Comparison of ENCODE assay signal across 8 cellular contexts in genomic region chr5:134527961-134528424, GRCh38. TPM values are rescaled to one million over a fixed set of nuclear protein-coding genes. Genes with fewer than 3 reads are reported as not detected.
DNase-seq lines count a peak whose midpoint lies in the region; ATAC-seq and TF ChIP-seq lines count a peak whose summit lies in the region.

No MANE protein-coding gene starts in this region.

- no peak for TF ChIP-seq CTCF in GM12864 (IDR thresholded peaks at IDR 0.05; ENCODE audit: low read depth, low read length, missing control alignments)
- no peak for TF ChIP-seq CTCF in foreskin fibroblast (IDR thresholded peaks at IDR 0.05; ENCODE audit: low read depth, low read length)
- TF ChIP-seq CTCF in gastrocnemius medialis (IDR thresholded peaks at IDR 0.05 in 4 of 5, conservative IDR thresholded peaks at IDR 0.05 in 1 of 5) = no peak

- ATAC-seq in T-helper 17 cell (no peak), gastrocnemius medialis (no peak), HG02588 (IDR thresholded peaks at IDR 0.05; ENCODE audit: unreplicated experiment) (no peak)

- DNase-seq in GM12864 (ENCODE audit: low read depth) (no peak), T-helper 17 cell (no peak), foreskin fibroblast (no peak), gastrocnemius medialis (no peak), A172 (ENCODE audit: low spot score) (no peak), NCI-H510A (lab: John Stamatoyannopoulos, UW) (no peak), RKO (ENCODE audit: low spot score) (no peak)

- H3K9me3 ChIP-seq in T-helper 17 cell (ENCODE audit: control insufficient read depth, low read length, poor library complexity, severe bottlenecking) (no peaks in the 10 kb centered on the region), gastrocnemius medialis (no peaks in the 10 kb centered on the region)

- peak overlapping the region; percentile 99 for H3K4me3 Mint-ChIP-seq in T-helper 17 cell

- H3K36me3 Mint-ChIP-seq in T-helper 17 cell (ENCODE audit: low read depth) = peaks cover 2% of the 10 kb centered on the region

- no peaks in the 10 kb centered on the region for H3K27me3 Mint-ChIP-seq in T-helper 17 cell

- TF ChIP-seq POLR2A in gastrocnemius medialis (IDR thresholded peaks at IDR 0.05) = no peak

- in situ Hi-C loops in gastrocnemius medialis (cut with MboI; ENCODE audit: low sequenced_read_pairs in 4 of 4) = loop anchor here in 3 of 4 donors (5.0 to 10.0 kb wide), 2 partner anchors 47 to 54 kb away; no protein-coding TSS in a partner anchor

- no peaks in the 10 kb centered on the region for H3K36me3 ChIP-seq in gastrocnemius medialis

- peaks cover 48 to 56% of the 10 kb centered on the region in 2 donors for H3K4me1 ChIP-seq in gastrocnemius medialis

- intact Hi-C loops in gastrocnemius medialis (cut with DNase I; ENCODE audit: low total_unique reads) = loop anchor here (1.0 to 5.0 kb wide), 7 partner anchors 50 to 351 kb away; partner anchors contain the start of genes CAMLG, SEC24A and SKP1

- H3K4me3 ChIP-seq in GM12864 (ENCODE audit: low read depth, low read length) (peak overlapping the region; percentile 90), foreskin fibroblast (ENCODE audit: low read depth in 1 of 2, low read length in 2 of 2) (peak overlapping the region; percentile 89 to 92), gastrocnemius medialis (peak overlapping the region; percentile 71 to 78 (median 72))

- no peaks in the 10 kb centered on the region for H3K27me3 ChIP-seq in gastrocnemius medialis

- H3K4me1 Mint-ChIP-seq in T-helper 17 cell = peaks cover 44% of the 10 kb centered on the region

- peak overlapping the region; percentile 93 to 97 (median 96) for H3K27ac ChIP-seq in gastrocnemius medialis

- peak overlapping the region; percentile 75 for H3K27ac Mint-ChIP-seq in T-helper 17 cell

RNA-seq across cellular contexts. Expression of gene JADE2, which starts 2.5 kb away (rescaled TPM):
- total RNA-seq in T-helper 17 cell (100 to 1,000 TPM; 129 to 138 TPM), gastrocnemius medialis (10 to 100 TPM; 17.3 to 44.5 (median 19.8) TPM)
- 20.7 and 20.8 TPM in 2 replicates for total RNA-seq in A172 (2014; rRNA removed; shearing (Covaris generic))
